In genomic region chr22:29470159-29470855, GRCh38 we compare ENCODE assay signal across 8 cellular contexts. TPM values are rescaled to one million over a fixed set of nuclear protein-coding genes. Genes with fewer than 3 reads are reported as not detected.
A peak's percentile ranks its signal among the peaks of the same experiment; 100 is the strongest.
DNase-seq lines count a peak whose midpoint lies in the region; ATAC-seq and TF ChIP-seq lines count a peak whose summit lies in the region.

No MANE protein-coding gene starts in this region.

- peak; percentile 60 for TF ChIP-seq CTCF in liver (IDR thresholded peaks at IDR 0.05; ENCODE audit: low read depth, low read length, missing input control)

- H3K27me3 ChIP-seq in liver (ENCODE audit: control insufficient read depth in 4 of 4, insufficient read depth in 4 of 4, low read length in 3 of 4), result no peaks in the 10 kb centered on the region

- H3K9me3 ChIP-seq in liver (ENCODE audit: control insufficient read depth in 4 of 4, low read length in 3 of 4), result no peaks in the 10 kb centered on the region

- TF ChIP-seq RAD21 in liver (IDR thresholded peaks at IDR 0.05), result peak; percentile 58 to 77

- H3K9ac ChIP-seq in liver (ENCODE audit: low read depth in 1 of 2, low read length in 2 of 2), result no peak overlapping the region

- H3K36me3 ChIP-seq in liver (ENCODE audit: control insufficient read depth in 4 of 4, insufficient read depth in 3 of 4, low read depth in 1 of 4, low read length in 3 of 4), result no peaks in the 10 kb centered on the region

- ATAC-seq in GM18909 (IDR thresholded peaks at IDR 0.05; ENCODE audit: poor library complexity, unreplicated experiment) (no peak), GM19463 (IDR thresholded peaks at IDR 0.05; ENCODE audit: unreplicated experiment) (no peak)

- peaks cover 0 to 5% (median 4%) of the 10 kb centered on the region in 4 donors for H3K4me1 ChIP-seq in liver (ENCODE audit: control insufficient read depth in 4 of 4, insufficient read depth in 4 of 4, low read length in 3 of 4)

- DNase-seq in GM03348 (ENCODE audit: low spot score) (peak; percentile 86), NAMALWA (ENCODE audit: low spot score) (peak; percentile 58), cerebellum (ENCODE audit: low spot score) (peak; percentile 41)
- peak; percentile 82 for DNase-seq in activated CD4-positive, CD25-positive, alpha-beta regulatory T cell treated with anti-CD3 and anti-CD28 coated beads, Interleukin-2, amount 50 U/mL, for 72 hours
- peak; percentile 45 to 71 (median 48) for DNase-seq in stimulated activated CD4-positive, alpha-beta T cell treated with anti-CD3 and anti-CD28 coated beads, TNF-alpha, amount 100 ng/mL, for 24 hours (ENCODE audit: low read depth in 3 of 3)

- no peak overlapping the region for H3K27ac ChIP-seq in liver (ENCODE audit: low read depth in 1 of 2, low read length in 2 of 2)

- WGBS in liver, result 18% methylated on average over 54 of the region's 54 CpGs

- peak overlapping the region in 1 of 3 donors; percentile 5 for H3K4me3 ChIP-seq in liver (ENCODE audit: low read depth in 1 of 3, low read length in 3 of 3)

TF ChIP-seq in liver, 16 proteins besides CTCF, POLR2A, EP300 and RAD21:
- TF ChIP-seq HNF4A (conservative IDR thresholded peaks at IDR 0.05), result no peak
- TF ChIP-seq FOXA2 (IDR thresholded peaks at IDR 0.05), result no peak
- TF ChIP-seq FOXA1 (IDR thresholded peaks at IDR 0.05), result no peak
- no peak for TF ChIP-seq MAX (IDR thresholded peaks at IDR 0.05)
- no peak for TF ChIP-seq ZBTB33 (IDR thresholded peaks at IDR 0.05)
- TF ChIP-seq EGR1 (IDR thresholded peaks at IDR 0.05; ENCODE audit: low read depth in 2 of 2), result no peak
- no peak for TF ChIP-seq YY1 (IDR thresholded peaks at IDR 0.05)
- TF ChIP-seq REST (IDR thresholded peaks at IDR 0.05), result no peak
- no peak for TF ChIP-seq NR2F2 (IDR thresholded peaks at IDR 0.05)
- TF ChIP-seq RXRA (IDR thresholded peaks at IDR 0.05), result no peak
- TF ChIP-seq SP1 (IDR thresholded peaks at IDR 0.05), result no peak
- TF ChIP-seq JUND (IDR thresholded peaks at IDR 0.05), result no peak
- TF ChIP-seq HNF4G (IDR thresholded peaks at IDR 0.05), result no peak
- TF ChIP-seq ATF3 (IDR thresholded peaks at IDR 0.05), result no peak
- no peak for TF ChIP-seq TAF1 (conservative IDR thresholded peaks at IDR 0.05)
- TF ChIP-seq GABPA (IDR thresholded peaks at IDR 0.05 in 1 of 2, conservative IDR thresholded peaks at IDR 0.05 in 1 of 2), result no peak

RNA-seq across cellular contexts. Expression of gene NEFH, which starts 9.7 kb away (rescaled TPM):
- total RNA-seq in cerebellum (0.73 TPM), liver (1 to 10 TPM in 1 of 2 donors, under 1 TPM in 1; 0.17 to 1.6 TPM)
- under 1 TPM; 0.04 to 0.25 TPM for polyA plus RNA-seq in liver

RNA-seq across cellular contexts. Expression of gene RFPL1, which starts 31.9 kb away (rescaled TPM):
- total RNA-seq in cerebellum, result not detected
- 1 to 10 TPM in 1 of 2 donors, not detected in 1; 1.0 TPM for total RNA-seq in liver
- 1 to 10 TPM in 1 of 2 donors, not detected in 1; 1.0 TPM for polyA plus RNA-seq in liver
